In the genomic region with DNA sequence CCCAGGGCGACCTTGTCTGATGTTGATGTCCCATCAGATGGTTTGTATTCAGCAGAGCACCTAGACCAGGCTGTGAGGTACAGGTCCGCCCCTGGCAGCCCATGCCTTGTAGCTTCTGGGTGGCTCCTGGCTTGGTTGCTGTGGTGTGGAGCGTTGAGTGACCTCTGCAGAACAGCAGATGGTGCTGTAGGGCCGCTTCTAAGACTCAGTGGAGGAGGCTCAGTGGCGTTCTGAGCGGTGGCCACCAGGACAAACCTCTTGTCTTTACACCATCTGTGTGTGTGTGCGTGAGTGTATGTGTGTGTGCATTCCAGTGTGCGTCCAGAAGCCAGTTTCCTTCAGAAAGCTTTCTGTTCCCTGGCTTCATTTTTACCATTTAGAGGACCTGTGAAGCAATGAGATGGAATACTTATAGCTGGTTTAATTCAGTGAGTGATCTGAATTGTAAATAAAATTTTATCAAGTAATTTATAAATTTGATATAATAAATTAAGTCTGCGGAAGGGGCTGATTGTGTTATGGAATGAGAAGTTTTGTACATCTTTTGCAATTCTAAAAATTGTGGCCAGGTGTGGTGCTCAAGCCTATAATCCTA, we compare ENCODE assay signal across 8 cellular contexts.
DNase-seq lines count a peak whose midpoint lies in the region; ATAC-seq and TF ChIP-seq lines count a peak whose summit lies in the region.

No MANE protein-coding gene starts in this region.

- H3K4me3 ChIP-seq in GM12865 (ENCODE audit: low read depth, low read length) (no peak overlapping the region), right lobe of liver (no peak overlapping the region)

- H3K4me1 Mint-ChIP-seq in activated CD4-positive, alpha-beta T cell treated with anti-CD3 and anti-CD28 coated beads for 36 hours, result peaks cover 9% of the 10 kb centered on the region

- no peaks in the 10 kb centered on the region for H3K9me3 Mint-ChIP-seq in activated CD4-positive, alpha-beta T cell treated with anti-CD3 and anti-CD28 coated beads for 36 hours (ENCODE audit: low read depth)

- no peaks in the 10 kb centered on the region for H3K9me3 ChIP-seq in right lobe of liver

- POLR2A ChIA-PET in activated CD4-positive, alpha-beta T cell treated with anti-CD3 and anti-CD28 coated beads for 36 hours (lab: Charles Lee), result no interaction called here

- DNase-seq in GM12865 (ENCODE audit: low read depth) (peak; percentile 89), NCI-H524 (lab: John Stamatoyannopoulos, UW) (peak; percentile 88 to 93), dermis blood vessel endothelial cell (peak; percentile 97), right lobe of liver (peak; percentile 76 to 81 (median 81))
- DNase-seq in activated CD4-positive, alpha-beta T cell treated with anti-CD3 and anti-CD28 coated beads for 36 hours, result peak; percentile 82
- peak; percentile 24 to 40 for DNase-seq in stimulated activated CD8-positive, alpha-beta memory T cell treated with anti-CD3 and anti-CD28 coated beads, Interleukin-15, amount 100 ng/mL, for 48 hours (ENCODE audit: low read depth in 2 of 2)

- no peak overlapping the region for H3K4me3 Mint-ChIP-seq in activated CD4-positive, alpha-beta T cell treated with anti-CD3 and anti-CD28 coated beads for 36 hours

- peaks cover 2% of the 10 kb centered on the region for H3K36me3 Mint-ChIP-seq in activated CD4-positive, alpha-beta T cell treated with anti-CD3 and anti-CD28 coated beads for 36 hours (ENCODE audit: low read depth)

- no peaks in the 10 kb centered on the region for H3K36me3 ChIP-seq in right lobe of liver

- H3K27me3 Mint-ChIP-seq in activated CD4-positive, alpha-beta T cell treated with anti-CD3 and anti-CD28 coated beads for 36 hours, result no peaks in the 10 kb centered on the region

- ATAC-seq in HG03135 (IDR thresholded peaks at IDR 0.05; ENCODE audit: unreplicated experiment), result peak; percentile 66
- ATAC-seq in activated CD4-positive, alpha-beta T cell treated with anti-CD3 and anti-CD28 coated beads for 36 hours, result peak; percentile 94
- ATAC-seq in right lobe of liver, result peak; percentile 93 to 95 (median 94)
- ATAC-seq in HG02610 (IDR thresholded peaks at IDR 0.05; ENCODE audit: unreplicated experiment), result no peak

- H3K27ac Mint-ChIP-seq in activated CD4-positive, alpha-beta T cell treated with anti-CD3 and anti-CD28 coated beads for 36 hours, result no peak overlapping the region

- no peaks in the 10 kb centered on the region for H3K27me3 ChIP-seq in right lobe of liver

- intact Hi-C loops in activated CD4-positive, alpha-beta T cell treated with anti-CD3 and anti-CD28 coated beads for 36 hours (cut with DNase I, micrococcal nuclease), result loop anchor here (1.0 to 5.0 kb wide), 4 partner anchors 298 to 680 kb away; no protein-coding TSS in a partner anchor
- intact Hi-C loops in right lobe of liver (cut with DNase I), result loop anchor here (10.0 kb wide), 2 partner anchors 124 to 284 kb away; no protein-coding TSS in a partner anchor

- WGBS in right lobe of liver (ENCODE audit: insufficient coverage, low coverage, low lambda C conversion rate, missing lambda C conversion rate), result 9% methylated on average over 7 of the region's 9 CpGs

- no peak for TF ChIP-seq POLR2A in right lobe of liver (IDR thresholded peaks at IDR 0.05)

- H3K27ac ChIP-seq in right lobe of liver, result no peak overlapping the region

- TF ChIP-seq CTCF in GM12865 (IDR thresholded peaks at IDR 0.05; ENCODE audit: insufficient read depth, low read depth, low read length, missing control alignments) (peak; percentile 88), right lobe of liver (IDR thresholded peaks at IDR 0.05) (peak; percentile 79 to 90 (median 84))

- H3K4me1 ChIP-seq in right lobe of liver, result peaks cover 0 to 4% (median 0%) of the 10 kb centered on the region in 4 donors

- CTCF ChIA-PET in activated CD4-positive, alpha-beta T cell treated with anti-CD3 and anti-CD28 coated beads for 36 hours (lab: Charles Lee), result interaction anchor here (0.5 to 7.8 kb wide), 24 partner anchors 12 to 328 kb away, joined by 3 to 131 read pairs (median 4); partner anchors contain the start of genes POFUT2 and SLX9

Comparison
In these comparisons a context has a peak if more than half of its experiments do, and no peak if none do; other contexts are left out.
1. DNase-seq: peak in every context shown above with its lines; median percentile 97 in dermis blood vessel endothelial cell; 90 in NCI-H524; 89 in GM12865; 82 in activated CD4-positive, alpha-beta T cell treated with anti-CD3 and anti-CD28 coated beads for 36 hours; 81 in right lobe of liver; 32 in stimulated activated CD8-positive, alpha-beta memory T cell treated with anti-CD3 and anti-CD28 coated beads, Interleukin-15, amount 100 ng/mL, for 48 hours.